19 cellular contexts compared by ENCODE assay signal in genomic region chr4:56744030-56744429, GRCh38.
DNase-seq lines count a peak whose midpoint lies in the region; ATAC-seq, FAIRE-seq and TF ChIP-seq lines count a peak whose summit lies in the region.
"Had no signal": no experiment of that assay in that cellular context is flagged by ENCODE, and none has a peak within 500 bp of the region (broad histone marks: within the 10 kb centered on the region; RNA-seq: fewer than 3 reads in every experiment).

No MANE protein-coding gene starts in this region.

- no peak overlapping the region for H3K4me3 Mint-ChIP-seq in activated T-cell treated with anti-CD3 and anti-CD28 coated beads, Interleukin-2, amount 50 U/mL, for 72 hours
- H3K4me3 Mint-ChIP-seq in activated T-cell treated with anti-CD3 and anti-CD28 coated beads, Interleukin-2, amount 50 U/mL, for 24 hours, result no peak overlapping the region
- H3K4me3 Mint-ChIP-seq: B cell, GM23338 had no signal

- H3K9ac ChIP-seq in K562 (ENCODE audit: insufficient read depth in 1 of 2, low read depth in 2 of 2, low read length in 2 of 2) (no peak overlapping the region), smooth muscle cell (ENCODE audit: low read depth) (no peak overlapping the region)

- no peak overlapping the region for H3K27ac Mint-ChIP-seq in activated T-cell treated with anti-CD3 and anti-CD28 coated beads, Interleukin-2, amount 50 U/mL, for 72 hours
- H3K27ac Mint-ChIP-seq in activated T-cell treated with anti-CD3 and anti-CD28 coated beads, Interleukin-2, amount 50 U/mL, for 24 hours, result no peak overlapping the region
- H3K27ac Mint-ChIP-seq: B cell, GM23338 had no signal

- H3K4me3 ChIP-seq in K562 (no peak overlapping the region), smooth muscle cell (no peak overlapping the region), left lung (no peak overlapping the region), pancreas (no peak overlapping the region)
- H3K4me3 ChIP-seq: GM23338, HAP-1 had no signal

- no peaks in the 10 kb centered on the region for H3K4me1 Mint-ChIP-seq in activated T-cell treated with anti-CD3 and anti-CD28 coated beads, Interleukin-2, amount 50 U/mL, for 72 hours (ENCODE audit: low read depth)
- peaks cover 7% of the 10 kb centered on the region for H3K4me1 Mint-ChIP-seq in activated T-cell treated with anti-CD3 and anti-CD28 coated beads, Interleukin-2, amount 50 U/mL, for 24 hours (ENCODE audit: low read depth)
- H3K4me1 Mint-ChIP-seq: GM23338 had no signal

- no peaks in the 10 kb centered on the region for H3K27me3 Mint-ChIP-seq in activated T-cell treated with anti-CD3 and anti-CD28 coated beads, Interleukin-2, amount 50 U/mL, for 72 hours (ENCODE audit: low read depth)
- H3K27me3 Mint-ChIP-seq in activated T-cell treated with anti-CD3 and anti-CD28 coated beads, Interleukin-2, amount 50 U/mL, for 24 hours, result no peaks in the 10 kb centered on the region
- H3K27me3 Mint-ChIP-seq: B cell had no signal

- H3K9me1 ChIP-seq in K562 (ENCODE audit: control insufficient read depth, insufficient read depth, low read length), result no peaks in the 10 kb centered on the region

- POLR2A ChIA-PET in K562 (lab: Yijun Ruan, JAX), result no interaction called here

- H4K20me1 ChIP-seq in K562 (replicated peaks; ENCODE audit: control insufficient read depth, insufficient read depth, low read length) (no peaks in the 10 kb centered on the region), smooth muscle cell (ENCODE audit: low read depth) (no peaks in the 10 kb centered on the region)

- intact Hi-C loops in K562 (cut with micrococcal nuclease), result no loop called here
- intact Hi-C loops in left lung (cut with DNase I), result no loop called here
- intact Hi-C loops in pancreas (cut with DNase I), result no loop called here

- TF ChIP-seq POLR2A in K562 (conservative IDR thresholded peaks at IDR 0.05), result no peak

- FAIRE-seq in K562 (lab: Jason Lieb, UNC) (peak; percentile 23), pancreas (lab: Jason Lieb, UNC) (no peak)
- FAIRE-seq: A204.1, GM12891, HTR-8/SVneo had no signal

- TF ChIP-seq CTCF in K562 (IDR thresholded peaks at IDR 0.05 in 2 of 3, conservative IDR thresholded peaks at IDR 0.05 in 1 of 3; ENCODE audit: insufficient read depth in 2 of 3, low read depth in 1 of 3, low read length in 3 of 3), result no peak
- TF ChIP-seq CTCF in smooth muscle cell (IDR thresholded peaks at IDR 0.05; ENCODE audit: borderline replicate concordance, insufficient read depth, poor library complexity, severe bottlenecking), result no peak
- TF ChIP-seq CTCF in left lung (IDR thresholded peaks at IDR 0.05), result no peak
- TF ChIP-seq CTCF in pancreas (IDR thresholded peaks at IDR 0.05), result no peak

- peaks cover 11% of the 10 kb centered on the region for H3F3A ChIP-seq in smooth muscle cell (ENCODE audit: low read depth)

- H3K4me2 ChIP-seq in K562 (ENCODE audit: insufficient read depth, low read length), result no peak overlapping the region
- no peak overlapping the region for H3K4me2 ChIP-seq in smooth muscle cell
- H3K4me2 ChIP-seq: GM23338 had no signal

- WGBS in K562 (ENCODE audit: insufficient coverage, low coverage, missing lambda C conversion rate), result 5% methylated on average over 1 of the region's 1 CpG
- WGBS in smooth muscle cell (ENCODE audit: low lambda C conversion rate), result 87% methylated on average over 1 of the region's 1 CpG
- 74 to 79% methylated on average over 1 of the region's 1 CpG for WGBS in pancreas, 2 donors

- no peaks in the 10 kb centered on the region for H3K36me3 Mint-ChIP-seq in activated T-cell treated with anti-CD3 and anti-CD28 coated beads, Interleukin-2, amount 50 U/mL, for 72 hours (ENCODE audit: insufficient read depth in 2 of 2)
- H3K36me3 Mint-ChIP-seq in activated T-cell treated with anti-CD3 and anti-CD28 coated beads, Interleukin-2, amount 50 U/mL, for 24 hours (ENCODE audit: low read depth), result no peaks in the 10 kb centered on the region

- H3K4me1 ChIP-seq in K562 (replicated peaks in 1 of 2; ENCODE audit: control insufficient read depth in 2 of 2, insufficient read depth in 2 of 2, low read length in 2 of 2) (no peaks in the 10 kb centered on the region), smooth muscle cell (ENCODE audit: low read depth) (no peaks in the 10 kb centered on the region), left lung (no peaks in the 10 kb centered on the region), pancreas (no peaks in the 10 kb centered on the region)
- H3K4me1 ChIP-seq: HAP-1 had no signal

- H3K27me3 ChIP-seq in K562 (ENCODE audit: control insufficient read depth in 2 of 2, insufficient read depth in 2 of 2, low read length in 2 of 2) (peaks cover 0 to 5% of the 10 kb centered on the region in 2 experiments; a peak in 1 of 5 replicates), smooth muscle cell (ENCODE audit: low read depth) (no peaks in the 10 kb centered on the region), left lung (no peaks in the 10 kb centered on the region), pancreas (no peaks in the 10 kb centered on the region)

- TF ChIP-seq RAD21 in K562 (CRISPR knock-in tag; conservative IDR thresholded peaks at IDR 0.05 in 1 of 2, IDR thresholded peaks at IDR 0.05 in 1 of 2), result no peak

- CTCF ChIA-PET in K562 (lab: Yijun Ruan, JAX; ENCODE audit: low intra/inter-chr PET ratio), result no interaction called here

- ATAC-seq in activated T-cell treated with anti-CD3 and anti-CD28 coated beads, Interleukin-2, amount 50 U/mL, for 72 hours (replicated peaks in 1 of 2), result peak; percentile 32 to 51
- no peak for ATAC-seq in K562
- ATAC-seq in HG03442 (IDR thresholded peaks at IDR 0.05; ENCODE audit: unreplicated experiment), result no peak
- no peak for ATAC-seq in left lung
- no peak for ATAC-seq in pancreas
- ATAC-seq: GM23338 had no signal

- no peaks in the 10 kb centered on the region for H3K36me3 ChIP-seq in K562 (ENCODE audit: control insufficient read depth, insufficient read depth, low read length)
- H3K36me3 ChIP-seq in smooth muscle cell (ENCODE audit: low read depth), result no peaks in the 10 kb centered on the region
- H3K36me3 ChIP-seq in left lung, result no peaks in the 10 kb centered on the region
- H3K36me3 ChIP-seq in pancreas, result no peaks in the 10 kb centered on the region
- H3K36me3 ChIP-seq: HAP-1 had no signal

- no TSS peak for BruUV-seq in K562 (replicated peaks; lab: Mats Ljungman, UMichigan)

- H3K9me3 ChIP-seq in K562 (replicated peaks; ENCODE audit: control insufficient read depth, insufficient read depth, low read depth, low read length) (no peaks in the 10 kb centered on the region), smooth muscle cell (replicated peaks; ENCODE audit: low read depth) (no peaks in the 10 kb centered on the region), left lung (no peaks in the 10 kb centered on the region), pancreas (no peaks in the 10 kb centered on the region)
- H3K9me3 ChIP-seq: HAP-1 had no signal

- no peaks in the 10 kb centered on the region for H3K79me2 ChIP-seq in K562 (ENCODE audit: control insufficient read depth, insufficient read depth, low read length)
- H3K79me2 ChIP-seq in smooth muscle cell (ENCODE audit: low read depth), result no peaks in the 10 kb centered on the region

- H2AFZ ChIP-seq in K562 (ENCODE audit: low read depth, low read length) (no peak overlapping the region), smooth muscle cell (ENCODE audit: low read depth) (no peak overlapping the region)
- H2AFZ ChIP-seq: GM23338 had no signal

- H3K27ac ChIP-seq in K562 (ENCODE audit: extremely low read depth, low read depth, low read length) (no peak overlapping the region), smooth muscle cell (ENCODE audit: low read depth) (peak overlapping the region; percentile 83), left lung (no peak overlapping the region), pancreas (no peak overlapping the region)

- in situ Hi-C loops in K562 (cut with MboI), result no loop called here

- TF ChIP-seq EP300 in K562 (IDR thresholded peaks at IDR 0.05; ENCODE audit: low read length), result no peak

- DNase-seq in activated T-cell treated with anti-CD3 and anti-CD28 coated beads, Interleukin-2, amount 50 U/mL, for 72 hours, result no peak
- DNase-seq in activated T-cell treated with anti-CD3 and anti-CD28 coated beads, Interleukin-2, amount 50 U/mL, for 24 hours, result no peak
- peak; percentile 11 for DNase-seq in M059J (ENCODE audit: low read depth)
- no peak for DNase-seq in K562 (ENCODE audit: extremely low read depth in 1 of 4, low spot score in 3 of 4)
- DNase-seq in smooth muscle cell (lab: John Stamatoyannopoulos, UW; ENCODE audit: unreplicated experiment), result no peak
- no peak for DNase-seq in left lung
- DNase-seq in pancreas, result no peak
- DNase-seq: IMR-90, Karpas-422, NCI-H1694 treated with DMSO at 0.1 percent for 48 hours, NCI-H446, Right ventricle myocardium superior had no signal

- peaks cover 0 to 3% of the 10 kb centered on the region in 2 donors for H3K9me3 Mint-ChIP-seq in activated T-cell treated with anti-CD3 and anti-CD28 coated beads, Interleukin-2, amount 50 U/mL, for 72 hours
- H3K9me3 Mint-ChIP-seq in activated T-cell treated with anti-CD3 and anti-CD28 coated beads, Interleukin-2, amount 50 U/mL, for 24 hours, result no peaks in the 10 kb centered on the region
- H3K9me3 Mint-ChIP-seq: GM23338 had no signal

TF ChIP-seq in K562, 482 proteins besides CTCF, POLR2A, EP300 and RAD21 (continues in another document):
- no peak for TF ChIP-seq PHF21A (IDR thresholded peaks at IDR 0.05; ENCODE audit: borderline replicate concordance, low read depth)

Comparison
In these comparisons a context has a peak if more than half of its experiments do, and no peak if none do; other contexts are left out.
1. ATAC-seq: peak in activated T-cell treated with anti-CD3 and anti-CD28 coated beads, Interleukin-2, amount 50 U/mL, for 72 hours (2 of 2); none in K562 (single experiment), HG03442 (single experiment), left lung (single experiment) and pancreas (0 of 4).